In genomic region chr3:66406186-66406585, GRCh38 we compare ENCODE assay signal across 15 cellular contexts.
DNase-seq lines count a peak whose midpoint lies in the region; ATAC-seq and TF ChIP-seq lines count a peak whose summit lies in the region.
"Had no signal": no experiment of that assay in that cellular context is flagged by ENCODE, and none has a peak within 500 bp of the region (broad histone marks: within the 10 kb centered on the region; RNA-seq: fewer than 3 reads in every experiment).

No MANE protein-coding gene starts in this region.

- no peak overlapping the region for H2AFZ ChIP-seq in neuronal stem cell (ENCODE audit: low read length)
- H2AFZ ChIP-seq: parathyroid adenoma had no signal

- DNase-seq in G401 (ENCODE audit: low spot score) (peak; percentile 88), coronary artery (ENCODE audit: low spot score) (peak; percentile 73), left lobe of liver (ENCODE audit: low spot score) (peak; percentile 84), immature natural killer cell (no peak), occipital lobe (lab: John Stamatoyannopoulos, UW) (no peak), neuronal stem cell (ENCODE audit: low spot score) (no peak)
- DNase-seq: activated CD4-positive, alpha-beta T cell treated with anti-CD3 and anti-CD28 coated beads for 4 hours; activated T-cell treated with anti-CD3 and anti-CD28 coated beads, Interleukin-2, amount 50 U/mL, for 1 hour; GF-D8; stimulated activated CD4-positive, alpha-beta T cell treated with anti-CD3 and anti-CD28 coated beads, Interleukin-1b, Interleukin-23, amount 100 ng/mL, for 48 hours had no signal

- H2BK5ac ChIP-seq in neuronal stem cell (ENCODE audit: low read length): no peak overlapping the region

- H4K91ac ChIP-seq in neuronal stem cell (ENCODE audit: low read depth, low read length, poor library complexity): no peak overlapping the region

- H3K4me1 ChIP-seq in skeletal muscle tissue (ENCODE audit: control insufficient read depth in 3 of 3, insufficient read depth in 3 of 3, low read length in 3 of 3) (peaks cover 66 to 84% (median 73%) of the 10 kb centered on the region in 3 donors), neuronal stem cell (ENCODE audit: control insufficient read depth in 2 of 2, insufficient read depth in 1 of 2, low read depth in 1 of 2, low read length in 2 of 2) (peaks cover 23 to 35% of the 10 kb centered on the region in 2 donors)
- H3K4me1 ChIP-seq: parathyroid adenoma had no signal

- H3K23ac ChIP-seq in neuronal stem cell (ENCODE audit: low read depth, low read length, poor library complexity): no peak overlapping the region

- H2AK5ac ChIP-seq in neuronal stem cell (ENCODE audit: low read depth, low read length): no peak overlapping the region

- H3K27ac ChIP-seq in coronary artery: peak overlapping the region; percentile 61 to 73
- peak overlapping the region; percentile 54 for H3K27ac ChIP-seq in skeletal muscle tissue (ENCODE audit: low read depth, low read length)
- no peak overlapping the region for H3K27ac ChIP-seq in neuronal stem cell (replicated peaks; ENCODE audit: low read length)
- H3K27ac ChIP-seq: parathyroid adenoma had no signal

- H3K36me3 ChIP-seq in skeletal muscle tissue (ENCODE audit: control insufficient read depth in 3 of 3, insufficient read depth in 3 of 3, low read length in 3 of 3) (peaks cover 27 to 49% (median 36%) of the 10 kb centered on the region in 3 donors), neuronal stem cell (replicated peaks in 1 of 2; ENCODE audit: control insufficient read depth in 2 of 2, insufficient read depth in 2 of 2, low read length in 2 of 2) (peaks cover 83 to 97% of the 10 kb centered on the region in 2 donors)

- no peak overlapping the region for H3K27ac Mint-ChIP-seq in immature natural killer cell
- H3K27ac Mint-ChIP-seq: mesothelial cell of epicardium; T-helper 2 cell treated with Interferon-gamma antibody and Interleukin-4, amounts not matched to agents 5 μg/mL and 100 μg/mL, for 36 hours had no signal

- ATAC-seq in left lobe of liver: peak; percentile 89
- ATAC-seq in HG02798 (IDR thresholded peaks at IDR 0.05; ENCODE audit: poor library complexity, unreplicated experiment): no peak

- no peaks in the 10 kb centered on the region for H3K9me3 Mint-ChIP-seq in immature natural killer cell
- H3K9me3 Mint-ChIP-seq: mesothelial cell of epicardium; T-helper 2 cell treated with Interferon-gamma antibody and Interleukin-4, amounts not matched to agents 5 μg/mL and 100 μg/mL, for 36 hours had no signal

- no peak overlapping the region for H3K4me3 Mint-ChIP-seq in immature natural killer cell
- H3K4me3 Mint-ChIP-seq: mesothelial cell of epicardium; T-helper 2 cell treated with Interferon-gamma antibody and Interleukin-4, amounts not matched to agents 5 μg/mL and 100 μg/mL, for 36 hours had no signal

- no peak for TF ChIP-seq CTCF in coronary artery (IDR thresholded peaks at IDR 0.05)

- peaks cover 0 to 4% of the 10 kb centered on the region in 2 donors for H3K4me1 Mint-ChIP-seq in immature natural killer cell

- H3K27me3 ChIP-seq in skeletal muscle tissue (ENCODE audit: control insufficient read depth in 3 of 3, insufficient read depth in 3 of 3, low read length in 3 of 3) (no peaks in the 10 kb centered on the region), neuronal stem cell (ENCODE audit: control insufficient read depth in 3 of 3, insufficient read depth in 3 of 3, low read depth in 1 of 3, low read length in 3 of 3) (no peaks in the 10 kb centered on the region)

- no peak overlapping the region for H2BK15ac ChIP-seq in neuronal stem cell (ENCODE audit: low read length)

- no peak overlapping the region for H2BK120ac ChIP-seq in neuronal stem cell (ENCODE audit: low read depth, low read length)

- H2BK12ac ChIP-seq in neuronal stem cell (ENCODE audit: low read length): no peak overlapping the region

- no peak overlapping the region for H4K8ac ChIP-seq in neuronal stem cell (ENCODE audit: low read depth, low read length)

- peaks cover 22% of the 10 kb centered on the region for H3K79me1 ChIP-seq in neuronal stem cell (ENCODE audit: low read depth, low read length)

- no peak overlapping the region for H3K4ac ChIP-seq in neuronal stem cell (ENCODE audit: low read length)

- in situ Hi-C loops in G401 (cut with HindIII; ENCODE audit: low sequenced_read_pairs): no loop called here

- H3K36me3 Mint-ChIP-seq in immature natural killer cell: peaks cover 0 to 14% (median 11%) of the 10 kb centered on the region in 3 donors
- H3K36me3 Mint-ChIP-seq: mesothelial cell of epicardium had no signal

- H3K4me2 ChIP-seq in neuronal stem cell (ENCODE audit: insufficient read depth, low read length, poor library complexity, severe bottlenecking): no peak overlapping the region

- peaks cover 0 to 3% (median 0%) of the 10 kb centered on the region in 3 donors for H3K27me3 Mint-ChIP-seq in immature natural killer cell (ENCODE audit: low read depth in 3 of 3)

- H3K9ac ChIP-seq in skeletal muscle tissue (ENCODE audit: low read depth in 1 of 3, low read length in 3 of 3) (peak overlapping the region in 2 of 3 donors; percentile 3 to 54), neuronal stem cell (ENCODE audit: low read depth, low read length, poor library complexity) (no peak overlapping the region)
- H3K9ac ChIP-seq: parathyroid adenoma had no signal

- H3K4me3 ChIP-seq in coronary artery: no peak overlapping the region
- peak overlapping the region in 1 of 3 donors; percentile 29 for H3K4me3 ChIP-seq in skeletal muscle tissue (ENCODE audit: low read length in 3 of 3)
- H3K4me3 ChIP-seq in neuronal stem cell (ENCODE audit: low read length in 2 of 2): no peak overlapping the region

- no CpG with 5 or more reads among the region's 5 CpGs for WGBS in neuronal stem cell (ENCODE audit: extremely low coverage in 2 of 2, insufficient read length in 2 of 2, insufficient replicate concordance in 1 of 2), 2 donors

- no peak overlapping the region for H3K18ac ChIP-seq in neuronal stem cell (ENCODE audit: low read length)

- no peak overlapping the region for H3K14ac ChIP-seq in neuronal stem cell (ENCODE audit: low read length)

- H3K9me3 ChIP-seq in skeletal muscle tissue (ENCODE audit: control insufficient read depth in 3 of 3, low read length in 3 of 3): no peaks in the 10 kb centered on the region
- no peaks in the 10 kb centered on the region for H3K9me3 ChIP-seq in neuronal stem cell (replicated peaks in 1 of 2; ENCODE audit: control insufficient read depth in 2 of 2, insufficient read depth in 1 of 2, low read depth in 1 of 2, low read length in 2 of 2)

Comparison
In these comparisons a context has a peak if more than half of its experiments do, and no peak if none do; other contexts are left out.
1. DNase-seq: peak in G401 (single experiment), coronary artery (single experiment) and left lobe of liver (single experiment); none in immature natural killer cell (0 of 3), occipital lobe (single experiment) and neuronal stem cell (single experiment).